In genomic region chr1:32201011-32201855, GRCh38 we compare ENCODE assay signal across 8 cellular contexts.
DNase-seq lines count a peak whose midpoint lies in the region; ATAC-seq and TF ChIP-seq lines count a peak whose summit lies in the region.

No MANE protein-coding gene starts in this region.

- peaks cover 3% of the 10 kb centered on the region for H3K36me3 Mint-ChIP-seq in memory B cell

- H3K27me3 Mint-ChIP-seq in memory B cell: no peaks in the 10 kb centered on the region

- peak overlapping the region; percentile 36 to 52 for H3K9ac ChIP-seq in duodenal mucosa (ENCODE audit: low read depth in 1 of 2, low read length in 2 of 2)

- TF ChIP-seq CTCF in AG10803 (conservative IDR thresholded peaks at IDR 0.05; ENCODE audit: low read length): no peak
- TF ChIP-seq CTCF in NB4 (IDR thresholded peaks at IDR 0.05; ENCODE audit: low read depth, low read length): no peak

- peaks cover 17 to 22% of the 10 kb centered on the region in 2 donors for H3K36me3 ChIP-seq in duodenal mucosa (ENCODE audit: control insufficient read depth in 1 of 2, insufficient read depth in 2 of 2, low read length in 2 of 2)

- H3K4me3 ChIP-seq in AG10803 (ENCODE audit: low read length) (peak overlapping the region; percentile 83), NB4 (ENCODE audit: low read depth, low read length) (no peak overlapping the region), duodenal mucosa (ENCODE audit: low read depth in 1 of 2, low read length in 2 of 2) (peak overlapping the region; percentile 57 to 82)

- TF ChIP-seq POLR2A in GM19193 (IDR thresholded peaks at IDR 0.05; ENCODE audit: extremely low read depth, insufficient read depth, insufficient read length): peak; percentile 12
- TF ChIP-seq POLR2A in NB4 (IDR thresholded peaks at IDR 0.05; ENCODE audit: extremely low read depth, insufficient read length): no peak

- peaks cover 22% of the 10 kb centered on the region for H3K4me1 Mint-ChIP-seq in memory B cell

- peak overlapping the region; percentile 56 for H3K27ac ChIP-seq in duodenal mucosa (ENCODE audit: low read depth, low read length)

- DNase-seq in AG10803 (ENCODE audit: low read depth): peak; percentile 51
- DNase-seq in NB4 (ENCODE audit: low read depth): peak; percentile 50
- peak; percentile 86 to 87 for DNase-seq in activated CD4-positive, alpha-beta T cell treated with anti-CD3 and anti-CD28 coated beads, Interleukin-2, amount 50 U/mL, for 48 hours
- peak; percentile 53 to 61 for DNase-seq in memory B cell (ENCODE audit: low spot score in 2 of 2)
- DNase-seq in stimulated activated CD8-positive, alpha-beta memory T cell treated with anti-CD3 and anti-CD28 coated beads, Interleukin-15, amount 100 ng/mL, for 4 hours (ENCODE audit: low read depth in 2 of 2): peak; percentile 55 to 64
- DNase-seq in GM19240 (ENCODE audit: insufficient read length, low spot score): no peak

- no peaks in the 10 kb centered on the region for H3K9me3 ChIP-seq in duodenal mucosa (ENCODE audit: control insufficient read depth in 1 of 2, low read length in 2 of 2)

- H3K27ac Mint-ChIP-seq in memory B cell: peak overlapping the region; percentile 92

- H3K4me3 Mint-ChIP-seq in memory B cell: peak overlapping the region; percentile 97

- H3K9me3 Mint-ChIP-seq in memory B cell: no peaks in the 10 kb centered on the region

- ATAC-seq in memory B cell (ENCODE audit: low read depth): peak; percentile 73

- H3K4me1 ChIP-seq in duodenal mucosa (ENCODE audit: control insufficient read depth in 1 of 2, insufficient read depth in 2 of 2, low read length in 2 of 2): peaks cover 15 to 32% of the 10 kb centered on the region in 2 donors

- H3K27me3 ChIP-seq in duodenal mucosa (ENCODE audit: control insufficient read depth in 1 of 2, insufficient read depth in 2 of 2, low read length in 2 of 2): no peaks in the 10 kb centered on the region
